Comparison of ENCODE assay signal across 26 cellular contexts in genomic region chrX:1813809-1814208, GRCh38.
DNase-seq lines count a peak whose midpoint lies in the region; ATAC-seq and TF ChIP-seq lines count a peak whose summit lies in the region.
"Had no signal": no experiment of that assay in that cellular context is flagged by ENCODE, and none has a peak within 500 bp of the region (broad histone marks: within the 10 kb centered on the region; RNA-seq: fewer than 3 reads in every experiment).

No MANE protein-coding gene starts in this region.

- no peak for TF ChIP-seq POLR2A in sigmoid colon (IDR thresholded peaks at IDR 0.05)

- no peaks in the 10 kb centered on the region for H3K27me3 Mint-ChIP-seq in activated naive CD4-positive, alpha-beta T cell treated with anti-CD3 and anti-CD28 coated beads for 36 hours (ENCODE audit: low read depth)
- H3K27me3 Mint-ChIP-seq in immature natural killer cell (ENCODE audit: low read depth in 3 of 3) (peaks cover 0 to 4% (median 3%) of the 10 kb centered on the region in 3 donors), neural progenitor cell (ENCODE audit: insufficient read depth, low read depth) (peaks cover 7% of the 10 kb centered on the region)
- H3K27me3 Mint-ChIP-seq: IgD-negative memory B cell had no signal

- DNase-seq in activated naive CD4-positive, alpha-beta T cell treated with anti-CD3 and anti-CD28 coated beads for 36 hours = peak; percentile 6
- no peak for DNase-seq in activated naive CD4-positive, alpha-beta T cell treated with anti-CD3 and anti-CD28 coated beads, Interleukin-2, amount 50 U/mL, for 16 hours
- DNase-seq in DND-41 (peak; percentile 10), immature natural killer cell (peak in 2 of 3 donors; percentile 5 to 58), neural progenitor cell (ENCODE audit: low spot score) (no peak), activated T-cell treated with anti-CD3 and anti-CD28 coated beads for 4 hours (no peak), HuH-7 (ENCODE audit: low spot score) (no peak), sigmoid colon (no peak)
- DNase-seq: 8988T; ACHN; BE2C; Caco-2; CD4-positive, alpha-beta memory T cell; DMS79; GF-D8; MM.1S; NCI-H1694; NCI-H2029 treated with DMSO at 0.1 percent for 48 hours; NCI-H446 treated with DMSO at 0.1 percent for 48 hours; NCI-H526; NCI-H82; PC-9 had no signal

- intact Hi-C loops in activated naive CD4-positive, alpha-beta T cell treated with anti-CD3 and anti-CD28 coated beads for 36 hours (cut with micrococcal nuclease) = no loop called here
- intact Hi-C loops in sigmoid colon (cut with DNase I) = no loop called here

- CTCF ChIA-PET in activated naive CD4-positive, alpha-beta T cell treated with anti-CD3 and anti-CD28 coated beads for 36 hours (lab: Charles Lee) = no interaction called here

- WGBS in sigmoid colon, 2 donors = 60 to 84% methylated on average over 15 of the region's 15 CpGs

- no peaks in the 10 kb centered on the region for H3K36me3 Mint-ChIP-seq in activated naive CD4-positive, alpha-beta T cell treated with anti-CD3 and anti-CD28 coated beads for 36 hours (ENCODE audit: low read depth)
- H3K36me3 Mint-ChIP-seq in immature natural killer cell = no peaks in the 10 kb centered on the region
- H3K36me3 Mint-ChIP-seq in neural progenitor cell = peaks cover 4% of the 10 kb centered on the region
- H3K36me3 Mint-ChIP-seq: CD4-positive, alpha-beta memory T cell; IgD-negative memory B cell had no signal

- TF ChIP-seq CTCF in DND-41 (IDR thresholded peaks at IDR 0.05; ENCODE audit: borderline replicate concordance, extremely low read depth, low read length, poor library complexity, severe bottlenecking) (no peak), neural progenitor cell (IDR thresholded peaks at IDR 0.05) (no peak), sigmoid colon (IDR thresholded peaks at IDR 0.05) (no peak)

- H3K36me3 ChIP-seq in DND-41 (ENCODE audit: insufficient read depth, low read length) = no peaks in the 10 kb centered on the region
- H3K36me3 ChIP-seq in neural progenitor cell = no peaks in the 10 kb centered on the region
- no peaks in the 10 kb centered on the region for H3K36me3 ChIP-seq in sigmoid colon
- H3K36me3 ChIP-seq: BE2C, SJSA1 had no signal

- TF ChIP-seq EP300 in sigmoid colon (IDR thresholded peaks at IDR 0.05) = no peak

- H3K4me3 ChIP-seq in DND-41 (ENCODE audit: low read depth in 1 of 2, low read length in 2 of 2) = no peak overlapping the region
- H3K4me3 ChIP-seq in neural progenitor cell = no peak overlapping the region
- no peak overlapping the region for H3K4me3 ChIP-seq in sigmoid colon
- H3K4me3 ChIP-seq: PC-9, SJSA1 had no signal

- H3K4me3 Mint-ChIP-seq in activated naive CD4-positive, alpha-beta T cell treated with anti-CD3 and anti-CD28 coated beads for 36 hours = no peak overlapping the region
- peak overlapping the region in 2 of 5 donors; percentile 34 to 35 for H3K4me3 Mint-ChIP-seq in immature natural killer cell
- H3K4me3 Mint-ChIP-seq in neural progenitor cell = no peak overlapping the region
- H3K4me3 Mint-ChIP-seq: CD4-positive, alpha-beta memory T cell; IgD-negative memory B cell had no signal

- H3K9me3 ChIP-seq in DND-41 (ENCODE audit: insufficient read depth, low read length, severe bottlenecking) = no peaks in the 10 kb centered on the region
- no peaks in the 10 kb centered on the region for H3K9me3 ChIP-seq in neural progenitor cell (ENCODE audit: low read depth)
- H3K9me3 ChIP-seq in sigmoid colon = no peaks in the 10 kb centered on the region
- H3K9me3 ChIP-seq: BE2C, Caco-2, SJSA1 had no signal

- no peaks in the 10 kb centered on the region for H3K9me3 Mint-ChIP-seq in activated naive CD4-positive, alpha-beta T cell treated with anti-CD3 and anti-CD28 coated beads for 36 hours
- H3K9me3 Mint-ChIP-seq in immature natural killer cell (peaks cover 0 to 3% (median 0%) of the 10 kb centered on the region in 6 donors), neural progenitor cell (peaks cover 18% of the 10 kb centered on the region)

- no peak overlapping the region for H3K9ac ChIP-seq in DND-41 (ENCODE audit: low read depth, low read length)
- no peak overlapping the region for H3K9ac ChIP-seq in neural progenitor cell
- H3K9ac ChIP-seq: KMS-11 had no signal

- H3K4me2 ChIP-seq in DND-41 (ENCODE audit: insufficient read depth, low read length) (no peak overlapping the region), neural progenitor cell (no peak overlapping the region)
- H3K4me2 ChIP-seq: KMS-11, PC-9 had no signal

- H3K27me3 ChIP-seq in DND-41 (ENCODE audit: insufficient read depth, low read length, poor library complexity) (no peaks in the 10 kb centered on the region), neural progenitor cell (no peaks in the 10 kb centered on the region), sigmoid colon (no peaks in the 10 kb centered on the region)
- H3K27me3 ChIP-seq: BE2C, SJSA1 had no signal

- H4K20me1 ChIP-seq in DND-41 (ENCODE audit: insufficient read depth, low read length) = no peaks in the 10 kb centered on the region
- H4K20me1 ChIP-seq in neural progenitor cell (ENCODE audit: low read depth) = no peaks in the 10 kb centered on the region

- H3K79me2 ChIP-seq in DND-41 (ENCODE audit: insufficient read depth, low read length) (no peaks in the 10 kb centered on the region), neural progenitor cell (ENCODE audit: low read depth) (no peaks in the 10 kb centered on the region)

- H3K27ac Mint-ChIP-seq in activated naive CD4-positive, alpha-beta T cell treated with anti-CD3 and anti-CD28 coated beads for 36 hours = no peak overlapping the region
- peak overlapping the region in 2 of 6 donors; percentile 71 to 74 for H3K27ac Mint-ChIP-seq in immature natural killer cell
- H3K27ac Mint-ChIP-seq in neural progenitor cell = peak overlapping the region; percentile 74
- H3K27ac Mint-ChIP-seq: CD4-positive, alpha-beta memory T cell; IgD-negative memory B cell had no signal

- H2AFZ ChIP-seq in DND-41 (ENCODE audit: low read depth, low read length) = no peak overlapping the region
- peak overlapping the region; percentile 45 for H2AFZ ChIP-seq in neural progenitor cell (replicated peaks)
- H2AFZ ChIP-seq: PC-9 had no signal

- H3K27ac ChIP-seq in DND-41 (ENCODE audit: low read length) (no peak overlapping the region), neural progenitor cell (no peak overlapping the region), sigmoid colon (no peak overlapping the region)
- H3K27ac ChIP-seq: KMS-11, PC-9, SJSA1 had no signal

- H3F3A ChIP-seq in neural progenitor cell (ENCODE audit: low read depth) = peaks cover 16% of the 10 kb centered on the region

- H3K4me1 ChIP-seq in DND-41 (ENCODE audit: insufficient read depth, low read length) (no peaks in the 10 kb centered on the region), neural progenitor cell (no peaks in the 10 kb centered on the region), sigmoid colon (no peaks in the 10 kb centered on the region)
- H3K4me1 ChIP-seq: BE2C, Caco-2, SJSA1 had no signal

- peak; percentile 50; the same call in 1 of the 3 replicates for ATAC-seq in DND-41 (ENCODE audit: insufficient read depth, low read depth)
- ATAC-seq: Right ventricle myocardium inferior had no signal

- no peaks in the 10 kb centered on the region for H3K4me1 Mint-ChIP-seq in activated naive CD4-positive, alpha-beta T cell treated with anti-CD3 and anti-CD28 coated beads for 36 hours (ENCODE audit: low read depth)
- peaks cover 0 to 3% of the 10 kb centered on the region in 2 donors for H3K4me1 Mint-ChIP-seq in immature natural killer cell
- peaks cover 12% of the 10 kb centered on the region for H3K4me1 Mint-ChIP-seq in neural progenitor cell
- H3K4me1 Mint-ChIP-seq: CD4-positive, alpha-beta memory T cell; IgD-negative memory B cell had no signal

Comparison
In these comparisons a context has a peak if more than half of its experiments do, and no peak if none do; other contexts are left out.
1. DNase-seq: peak in activated naive CD4-positive, alpha-beta T cell treated with anti-CD3 and anti-CD28 coated beads for 36 hours (single experiment), DND-41 (single experiment) and immature natural killer cell (2 of 3); none in activated naive CD4-positive, alpha-beta T cell treated with anti-CD3 and anti-CD28 coated beads, Interleukin-2, amount 50 U/mL, for 16 hours (single experiment), neural progenitor cell (single experiment), activated T-cell treated with anti-CD3 and anti-CD28 coated beads for 4 hours (single experiment), HuH-7 (single experiment) and sigmoid colon (single experiment).